34 cellular contexts compared by ENCODE assay signal in genomic region chr6:105162377-105162776, GRCh38. TPM values are rescaled to one million over a fixed set of nuclear protein-coding genes. Genes with fewer than 3 reads are reported as not detected.
"Had no signal": no experiment of that assay in that cellular context is flagged by ENCODE, and none has a peak within 500 bp of the region (broad histone marks: within the 10 kb centered on the region; RNA-seq: fewer than 3 reads in every experiment).

No MANE protein-coding gene starts in this region.

- ATAC-seq: activated CD8-positive, alpha-beta T cell treated with anti-CD3 and anti-CD28 coated beads for 36 hours; activated naive CD4-positive, alpha-beta T cell treated with anti-CD3 and anti-CD28 coated beads, Interleukin-2, amount 50 U/mL, for 72 hours; activated T-cell treated with anti-CD3 and anti-CD28 coated beads, Interleukin-2, amount 50 U/mL, for 4 hours; activated T-cell treated with anti-CD3 and anti-CD28 coated beads, Interleukin-2, amount 50 U/mL, for 72 hours; activated T-helper 17 cell treated with anti-CD3 and anti-CD28 coated beads, Interleukin-2, amount 50 U/mL, for 72 hours; body of pancreas had no signal

- H3K27me3 ChIP-seq: brain microvascular endothelial cell, breast epithelium had no signal

- H3K4me3 ChIP-seq: adrenal gland, body of pancreas, breast epithelium had no signal

- H3K36me3 ChIP-seq: adrenal gland, brain microvascular endothelial cell, breast epithelium had no signal

- H3K4me1 ChIP-seq: adrenal gland, body of pancreas, breast epithelium had no signal

- H3K27ac ChIP-seq: adrenal gland, body of pancreas, brain microvascular endothelial cell, breast epithelium, VCaP had no signal

- H3K9me3 ChIP-seq: adrenal gland, body of pancreas, breast epithelium had no signal

- DNase-seq: activated B cell treated with CpG ODN at 0.5 μM for 24 hours; activated CD4-positive, alpha-beta memory T cell treated with anti-CD3 and anti-CD28 coated beads for 36 hours; activated CD4-positive, alpha-beta T cell treated with anti-CD3 and anti-CD28 coated beads for 4 hours; activated CD4-positive, alpha-beta T cell treated with anti-CD3 and anti-CD28 coated beads, Interleukin-2, amount 10 ng/mL, durations not matched to agents 24 days and 14 days; activated CD4-positive, alpha-beta T cell treated with anti-CD3 and anti-CD28 coated beads, Interleukin-2, amount 50 U/mL, for 1 hour; activated CD4-positive, alpha-beta T cell treated with anti-CD3 and anti-CD28 coated beads, Interleukin-2, amount 50 U/mL, for 4 hours; activated CD4-positive, CD25-positive, alpha-beta regulatory T cell treated with anti-CD3 and anti-CD28 coated beads, Interleukin-2, amount 50 U/mL, for 72 hours; activated CD8-positive, alpha-beta memory T cell treated with anti-CD3 and anti-CD28 coated beads, Interleukin-2, amount 50 U/mL, for 4 hours; activated CD8-positive, alpha-beta T cell treated with anti-CD3 and anti-CD28 coated beads for 36 hours; activated effector memory CD4-positive, alpha-beta T cell treated with anti-CD3 and anti-CD28 coated beads, Interleukin-2, amount 50 U/mL, for 16 hours; activated gamma-delta T cell treated with Interleukin-2 at 50 U/mL for 16 hours; activated naive CD4-positive, alpha-beta T cell; activated naive CD4-positive, alpha-beta T cell treated with anti-CD3 and anti-CD28 coated beads for 36 hours; activated naive CD4-positive, alpha-beta T cell treated with anti-CD3 and anti-CD28 coated beads, Interleukin-2, amount 50 U/mL, for 16 hours; activated naive CD8-positive, alpha-beta T cell treated with anti-CD3 and anti-CD28 coated beads for 36 hours; activated T-cell treated with anti-CD3 and anti-CD28 coated beads for 4 hours; activated T-cell treated with anti-CD3 and anti-CD28 coated beads, Interleukin-2, amount 50 U/mL, for 1 hour; activated T-cell treated with anti-CD3 and anti-CD28 coated beads, Interleukin-2, amount 50 U/mL, for 4 hours; activated T-cell treated with anti-CD3 and anti-CD28 coated beads, Interleukin-2, amount 50 U/mL, for 72 hours; adrenal gland; amniotic stem cell; aorta; body of pancreas; brain microvascular endothelial cell; central memory CD4-positive, alpha-beta T cell; T-helper 1 cell; T-helper 2 cell; T-helper 9 cell had no signal

RNA-seq across cellular contexts. Expression of gene POPDC3, which starts 17.4 kb away (rescaled TPM):
- total RNA-seq: activated B cell treated with CpG ODN at 0.5 μM for 24 hours; activated CD4-positive, alpha-beta memory T cell treated with anti-CD3 and anti-CD28 coated beads for 36 hours; activated CD4-positive, alpha-beta T cell treated with anti-CD3 and anti-CD28 coated beads, Interleukin-2, amount 10 ng/mL, durations not matched to agents 24 days and 14 days; activated CD8-positive, alpha-beta memory T cell treated with anti-CD3 and anti-CD28 coated beads for 36 hours; activated CD8-positive, alpha-beta T cell treated with anti-CD3 and anti-CD28 coated beads for 36 hours; activated naive CD4-positive, alpha-beta T cell treated with anti-CD3 and anti-CD28 coated beads for 36 hours; activated naive CD4-positive, alpha-beta T cell treated with anti-CD3 and anti-CD28 coated beads, Interleukin-2, amount 50 U/mL, for 72 hours; activated naive CD8-positive, alpha-beta T cell treated with anti-CD3 and anti-CD28 coated beads for 36 hours; activated T-cell treated with anti-CD3 and anti-CD28 coated beads, Interleukin-2, amount 50 U/mL, for 4 hours; activated T-cell treated with anti-CD3 and anti-CD28 coated beads, Interleukin-2, amount 50 U/mL, for 72 hours; activated T-helper 1 cell treated with anti-CD3 and anti-CD28 coated beads, Interleukin-12 subunit alpha, Interleukin-12 subunit beta, Interleukin-2, Interleukin-4 antibody, amounts not matched to agents 30 ng/mL and 10 ng/mL and 1 ng/mL, durations not matched to agents 14 hours and 24 hours and 36 hours; aorta; body of pancreas had no signal
